ENCODE assay signal across 9 cellular contexts in the genomic region with DNA sequence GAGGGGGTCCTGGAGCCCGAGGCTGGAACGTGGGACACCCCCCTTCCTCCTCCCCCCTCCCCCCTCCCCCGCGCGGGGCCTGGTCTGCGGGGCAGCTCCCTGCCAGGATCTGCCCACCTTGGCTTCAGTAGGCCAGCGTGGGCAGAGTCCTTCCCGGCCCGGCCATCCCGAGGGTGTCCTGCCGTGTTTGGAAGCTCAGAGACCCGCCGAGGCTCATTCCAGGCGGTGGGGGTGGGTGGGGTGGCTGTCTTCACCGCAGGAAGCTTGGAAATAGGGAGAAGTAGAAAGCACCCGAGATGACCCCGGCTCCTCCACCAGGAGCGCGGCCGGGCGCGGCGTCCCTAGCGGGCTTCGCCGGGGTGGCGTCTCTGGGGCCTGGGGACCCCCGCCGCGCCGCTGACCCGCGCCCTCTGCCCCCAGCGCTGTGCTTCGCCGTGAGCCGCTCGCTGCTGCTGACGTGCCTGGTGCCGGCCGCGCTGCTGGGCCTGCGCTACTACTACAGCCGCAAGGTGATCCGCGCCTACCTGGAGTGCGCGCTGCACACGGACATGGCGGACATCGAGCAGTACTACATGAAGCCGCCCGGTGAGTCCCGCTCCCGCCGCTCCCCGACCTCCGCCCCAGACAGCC. TPM values are rescaled to one million over a fixed set of nuclear protein-coding genes. Genes with fewer than 3 reads are reported as not detected.
DNase-seq lines count a peak whose midpoint lies in the region; TF ChIP-seq lines count a peak whose summit lies in the region.
"Had no signal": no experiment of that assay in that cellular context is flagged by ENCODE, and none has a peak within 500 bp of the region (broad histone marks: within the 10 kb centered on the region; RNA-seq: fewer than 3 reads in every experiment).

No MANE protein-coding gene starts in this region.

- peak overlapping the region; percentile 50 for H3K9ac ChIP-seq in neural cell (ENCODE audit: low read length)

- H3K4me1 ChIP-seq in hepatocyte (ENCODE audit: insufficient read depth) (no peaks in the 10 kb centered on the region), ascending aorta (peaks cover 0 to 2% of the 10 kb centered on the region in 2 donors)
- H3K4me1 ChIP-seq: adrenal gland had no signal

- H3K27ac Mint-ChIP-seq in CD14-positive monocyte = no peak overlapping the region

- H3K9me3 Mint-ChIP-seq in CD14-positive monocyte = peaks cover 0 to 10% (median 2%) of the 10 kb centered on the region in 7 donors

- no peaks in the 10 kb centered on the region for H3K36me3 ChIP-seq in hepatocyte (replicated peaks; ENCODE audit: insufficient read depth, low read depth)
- no peaks in the 10 kb centered on the region for H3K36me3 ChIP-seq in neural cell (ENCODE audit: insufficient read depth, low read length)
- no peaks in the 10 kb centered on the region for H3K36me3 ChIP-seq in ascending aorta
- H3K36me3 ChIP-seq: adrenal gland had no signal

- no peaks in the 10 kb centered on the region for H3K9me2 ChIP-seq in hepatocyte (replicated peaks; ENCODE audit: insufficient read depth)
- no peaks in the 10 kb centered on the region for H3K9me2 ChIP-seq in neural cell (ENCODE audit: insufficient read depth, low read length)

- H3K4me3 ChIP-seq in NB4 (ENCODE audit: low read depth, low read length) (peak overlapping the region; percentile 32), hepatocyte (no peak overlapping the region), neural cell (ENCODE audit: low read length) (peak overlapping the region; percentile 69), ascending aorta (no peak overlapping the region)

- H3K4me2 ChIP-seq in hepatocyte (peak overlapping the region; percentile 73), neural cell (ENCODE audit: low read length) (no peak overlapping the region)

- peak; percentile 32 for DNase-seq in CD14-positive monocyte (ENCODE audit: low spot score)
- DNase-seq in NB4 (ENCODE audit: low read depth) = no peak
- peak; percentile 54 for DNase-seq in hepatocyte (ENCODE audit: low spot score)
- DNase-seq in MV-4-11 (lab: John Stamatoyannopoulos, UW) = no peak
- DNase-seq in Kasumi-1 (lab: John Stamatoyannopoulos, UW) = no peak
- no peak for DNase-seq in ascending aorta (ENCODE audit: low spot score in 2 of 2)
- DNase-seq in stimulated activated CD4-positive, alpha-beta T cell treated with anti-CD3 and anti-CD28 coated beads, Interleukin-12 subunit alpha, Interleukin-12 subunit beta, amount 100 ng/mL, for 4 hours = no peak
- DNase-seq: adrenal gland had no signal

- no peak overlapping the region for H3K4me3 Mint-ChIP-seq in CD14-positive monocyte

- intact Hi-C loops in CD14-positive monocyte (cut with micrococcal nuclease) = no loop called here
- intact Hi-C loops in ascending aorta (cut with DNase I) = no loop called here

- H3K9me3 ChIP-seq in hepatocyte (ENCODE audit: low read depth) (no peaks in the 10 kb centered on the region), neural cell (ENCODE audit: low read length) (no peaks in the 10 kb centered on the region), ascending aorta (no peaks in the 10 kb centered on the region)
- H3K9me3 ChIP-seq: adrenal gland had no signal

- H3K27ac ChIP-seq in hepatocyte = no peak overlapping the region
- H3K27ac ChIP-seq in neural cell (ENCODE audit: low read length) = no peak overlapping the region
- no peak overlapping the region for H3K27ac ChIP-seq in ascending aorta
- H3K27ac ChIP-seq: adrenal gland had no signal

- H3K4me1 Mint-ChIP-seq in CD14-positive monocyte = peaks cover 2% of the 10 kb centered on the region

- no peak for TF ChIP-seq POLR2A in NB4 (IDR thresholded peaks at IDR 0.05; ENCODE audit: extremely low read depth, insufficient read length)

- H2AFZ ChIP-seq in hepatocyte = no peak overlapping the region
- no peak overlapping the region for H2AFZ ChIP-seq in neural cell (ENCODE audit: low read depth, low read length)

- TF ChIP-seq EP300 in neural cell (conservative IDR thresholded peaks at IDR 0.05; ENCODE audit: poor library complexity, severe bottlenecking) = no peak

- WGBS in hepatocyte (ENCODE audit: low lambda C conversion rate, missing lambda C conversion rate) = 18% methylated on average over 26 of the region's 58 CpGs

- no peaks in the 10 kb centered on the region for H4K20me1 ChIP-seq in hepatocyte (ENCODE audit: insufficient read depth, poor library complexity, severe bottlenecking)
- H4K20me1 ChIP-seq in neural cell (ENCODE audit: insufficient read depth) = peaks cover 7% of the 10 kb centered on the region

- TF ChIP-seq CTCF in CD14-positive monocyte (IDR thresholded peaks at IDR 0.05) (no peak), NB4 (IDR thresholded peaks at IDR 0.05; ENCODE audit: low read depth, low read length) (no peak), hepatocyte (IDR thresholded peaks at IDR 0.05; ENCODE audit: poor library complexity) (no peak), neural cell (IDR thresholded peaks at IDR 0.05; ENCODE audit: poor library complexity, severe bottlenecking) (no peak), ascending aorta (IDR thresholded peaks at IDR 0.05) (no peak)

- no peaks in the 10 kb centered on the region for H3F3A ChIP-seq in neural cell (ENCODE audit: insufficient read depth, low read length, poor library complexity, severe bottlenecking)

- TF ChIP-seq RAD21 in neural cell (conservative IDR thresholded peaks at IDR 0.05) = no peak

- peaks cover 32 to 59% (median 37%) of the 10 kb centered on the region in 3 donors for H3K27me3 Mint-ChIP-seq in CD14-positive monocyte (ENCODE audit: low read depth in 3 of 3)

- H3K27me3 ChIP-seq in hepatocyte (peaks cover 28% of the 10 kb centered on the region), neural cell (ENCODE audit: insufficient read depth, low read depth, low read length) (no peaks in the 10 kb centered on the region), ascending aorta (peaks cover 15% of the 10 kb centered on the region)

- no peaks in the 10 kb centered on the region for H3K36me3 Mint-ChIP-seq in CD14-positive monocyte

- H3K79me2 ChIP-seq in hepatocyte (no peaks in the 10 kb centered on the region), neural cell (replicated peaks; ENCODE audit: insufficient read depth, low read length) (no peaks in the 10 kb centered on the region)

TF ChIP-seq in neural cell, 6 proteins besides CTCF, POLR2A, EP300 and RAD21:
- TF ChIP-seq EZH2 (IDR thresholded peaks at IDR 0.05; ENCODE audit: borderline replicate concordance, insufficient read depth, low read length, poor library complexity, severe bottlenecking) (no peak), POLR2AphosphoS5 (IDR thresholded peaks at IDR 0.05) (no peak), TAF1 (IDR thresholded peaks at IDR 0.05; ENCODE audit: low read depth) (no peak), MXI1 (conservative IDR thresholded peaks at IDR 0.05; ENCODE audit: poor library complexity, severe bottlenecking) (no peak), SMC3 (conservative IDR thresholded peaks at IDR 0.05; ENCODE audit: poor library complexity) (no peak)
- TF ChIP-seq, protein P1, sequence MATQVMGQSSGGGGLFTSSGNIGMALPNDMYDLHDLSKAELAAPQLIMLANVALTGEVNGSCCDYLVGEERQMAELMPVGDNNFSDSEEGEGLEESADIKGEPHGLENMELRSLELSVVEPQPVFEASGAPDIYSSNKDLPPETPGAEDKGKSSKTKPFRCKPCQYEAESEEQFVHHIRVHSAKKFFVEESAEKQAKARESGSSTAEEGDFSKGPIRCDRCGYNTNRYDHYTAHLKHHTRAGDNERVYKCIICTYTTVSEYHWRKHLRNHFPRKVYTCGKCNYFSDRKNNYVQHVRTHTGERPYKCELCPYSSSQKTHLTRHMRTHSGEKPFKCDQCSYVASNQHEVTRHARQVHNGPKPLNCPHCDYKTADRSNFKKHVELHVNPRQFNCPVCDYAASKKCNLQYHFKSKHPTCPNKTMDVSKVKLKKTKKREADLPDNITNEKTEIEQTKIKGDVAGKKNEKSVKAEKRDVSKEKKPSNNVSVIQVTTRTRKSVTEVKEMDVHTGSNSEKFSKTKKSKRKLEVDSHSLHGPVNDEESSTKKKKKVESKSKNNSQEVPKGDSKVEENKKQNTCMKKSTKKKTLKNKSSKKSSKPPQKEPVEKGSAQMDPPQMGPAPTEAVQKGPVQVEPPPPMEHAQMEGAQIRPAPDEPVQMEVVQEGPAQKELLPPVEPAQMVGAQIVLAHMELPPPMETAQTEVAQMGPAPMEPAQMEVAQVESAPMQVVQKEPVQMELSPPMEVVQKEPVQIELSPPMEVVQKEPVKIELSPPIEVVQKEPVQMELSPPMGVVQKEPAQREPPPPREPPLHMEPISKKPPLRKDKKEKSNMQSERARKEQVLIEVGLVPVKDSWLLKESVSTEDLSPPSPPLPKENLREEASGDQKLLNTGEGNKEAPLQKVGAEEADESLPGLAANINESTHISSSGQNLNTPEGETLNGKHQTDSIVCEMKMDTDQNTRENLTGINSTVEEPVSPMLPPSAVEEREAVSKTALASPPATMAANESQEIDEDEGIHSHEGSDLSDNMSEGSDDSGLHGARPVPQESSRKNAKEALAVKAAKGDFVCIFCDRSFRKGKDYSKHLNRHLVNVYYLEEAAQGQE (IDR thresholded peaks at IDR 0.05; ENCODE audit: borderline replicate concordance) = no peak
TF ChIP-seq in neural cell: peak in this region for 0.

RNA-seq across cellular contexts. Expression of a gene that starts 1.6 kb away (rescaled TPM):
- not detected for polyA plus RNA-seq in CD14-positive monocyte
- 0.68 and 2.7 TPM in 2 replicates for total RNA-seq in hepatocyte
- polyA plus RNA-seq in hepatocyte = 1.5 TPM in 2 replicates
- polyA plus RNA-seq in neural cell = 12.6 and 15.4 TPM in 2 replicates
- 19.0 and 20.5 TPM in 2 replicates for polyA minus RNA-seq in neural cell
- total RNA-seq in ascending aorta = not detected

RNA-seq across cellular contexts. Expression of a gene that starts 51.9 kb away (rescaled TPM):
- 10 to 100 TPM; 10.0 to 10.5 TPM for polyA plus RNA-seq in CD14-positive monocyte
- 10.8 and 21.4 TPM in 2 replicates for total RNA-seq in hepatocyte
- polyA plus RNA-seq in hepatocyte = 35.9 and 46.2 TPM in 2 replicates
- polyA plus RNA-seq in neural cell = 40.5 and 56.7 TPM in 2 replicates
- 48.6 and 57.2 TPM in 2 replicates for polyA minus RNA-seq in neural cell
- 11.9 TPM for total RNA-seq in ascending aorta

Comparison
In these comparisons a context has a peak if more than half of its experiments do, and no peak if none do; other contexts are left out.
1. DNase-seq: peak in CD14-positive monocyte (single experiment) and hepatocyte (single experiment); none in NB4 (single experiment), MV-4-11 (single experiment), Kasumi-1 (0 of 2), ascending aorta (0 of 2) and stimulated activated CD4-positive, alpha-beta T cell treated with anti-CD3 and anti-CD28 coated beads, Interleukin-12 subunit alpha, Interleukin-12 subunit beta, amount 100 ng/mL, for 4 hours (single experiment).
2. H3K4me3 ChIP-seq: peak in NB4 (single experiment) and neural cell (single experiment); none in hepatocyte (single experiment) and ascending aorta (0 of 2).